In genomic region chr11:836274-836673, GRCh38 we compare ENCODE assay signal across 15 cellular contexts. TPM values are rescaled to one million over a fixed set of nuclear protein-coding genes. Genes with fewer than 3 reads are reported as not detected.
DNase-seq lines count a peak whose midpoint lies in the region; ATAC-seq, FAIRE-seq and TF ChIP-seq lines count a peak whose summit lies in the region.
"Had no signal": no experiment of that assay in that cellular context is flagged by ENCODE, and none has a peak within 500 bp of the region (broad histone marks: within the 10 kb centered on the region; RNA-seq: fewer than 3 reads in every experiment).

No MANE protein-coding gene starts in this region.

- TF ChIP-seq RAD21 in HepG2 (CRISPR knock-in tag; IDR thresholded peaks at IDR 0.05): no peak

- H3K9me3 ChIP-seq in HepG2 (ENCODE audit: low read length) (no peaks in the 10 kb centered on the region), right lobe of liver (no peaks in the 10 kb centered on the region), upper lobe of left lung (no peaks in the 10 kb centered on the region)
- H3K9me3 ChIP-seq: heart left ventricle, neutrophil had no signal

- CTCF ChIA-PET in HepG2 (lab: Yijun Ruan, JAX; ENCODE audit: low intra/inter-chr PET ratio, low total read pairs): no interaction called here

- H3K9ac ChIP-seq in HepG2 (ENCODE audit: insufficient read depth, low read depth, low read length): no peak overlapping the region

- TF ChIP-seq POLR2A in HepG2 (IDR thresholded peaks at IDR 0.05; ENCODE audit: insufficient read depth in 1 of 2, low read depth in 2 of 2, low read length in 2 of 2) (no peak; a peak in 1 of 4 replicates), right lobe of liver (IDR thresholded peaks at IDR 0.05) (no peak), upper lobe of left lung (IDR thresholded peaks at IDR 0.05) (no peak)

- peaks cover 18% of the 10 kb centered on the region; the same call in 1 of the 2 replicates for H4K20me1 ChIP-seq in HepG2 (ENCODE audit: insufficient read depth, low read length)

- ATAC-seq in HepG2 (no peak), right lobe of liver (no peak), upper lobe of left lung (ENCODE audit: low FRiP score in 2 of 2) (no peak), GM21723 (IDR thresholded peaks at IDR 0.05; ENCODE audit: unreplicated experiment) (no peak)
- ATAC-seq: activated naive CD4-positive, alpha-beta T cell treated with anti-CD3 and anti-CD28 coated beads, Interleukin-2, amount 50 U/mL, for 72 hours had no signal

- H3K27me3 ChIP-seq in HepG2 (ENCODE audit: control insufficient read depth in 1 of 2, insufficient read depth in 2 of 2, low read length in 2 of 2) (no peaks in the 10 kb centered on the region), right lobe of liver (no peaks in the 10 kb centered on the region), upper lobe of left lung (no peaks in the 10 kb centered on the region)

- no peak overlapping the region for H3K27ac ChIP-seq in HepG2 (ENCODE audit: extremely low read length, insufficient read depth, low read length)
- H3K27ac ChIP-seq in right lobe of liver: no peak overlapping the region
- H3K27ac ChIP-seq in upper lobe of left lung: peak overlapping the region; percentile 24 to 94 (median 63)
- H3K27ac ChIP-seq: neutrophil had no signal

- peaks cover 26% of the 10 kb centered on the region for H3K79me2 ChIP-seq in HepG2 (ENCODE audit: insufficient read depth, low read length)

- no peak for FAIRE-seq in HepG2 (lab: Jason Lieb, UNC)
- FAIRE-seq: D721Med, TTC549 had no signal

- WGBS in HepG2 (ENCODE audit: low lambda C conversion rate): 100% methylated on average over 6 of the region's 14 CpGs
- WGBS in right lobe of liver (ENCODE audit: insufficient coverage, low coverage, low lambda C conversion rate, missing lambda C conversion rate): no CpG with 5 or more reads among the region's 14 CpGs
- 86% methylated on average over 4 of the region's 14 CpGs; no CpG with 5 or more reads in 1 of the 2 donors for WGBS in upper lobe of left lung, 2 donors

- H2AFZ ChIP-seq in HepG2 (ENCODE audit: low read length): no peak overlapping the region

- no peak for TF ChIP-seq EP300 in HepG2 (IDR thresholded peaks at IDR 0.05; ENCODE audit: low read depth in 2 of 2, low read length in 2 of 2)
- no peak for TF ChIP-seq EP300 in HepG2 (CRISPR knock-in tag; IDR thresholded peaks at IDR 0.05; ENCODE audit: borderline replicate concordance)
- TF ChIP-seq EP300 in upper lobe of left lung (IDR thresholded peaks at IDR 0.05): no peak

- POLR2A ChIA-PET in HepG2 (lab: Yijun Ruan, JAX): interaction anchor here (11.1 to 16.1 kb wide), 2 partner anchors 7 to 17 kb away, joined by 141 to 264 read pairs; partner anchors contain the start of genes CD151, CRACR2B and PNPLA2

- no peak overlapping the region for H3K4me2 ChIP-seq in HepG2 (ENCODE audit: low read depth, low read length)

- H3K36me3 ChIP-seq in HepG2 (replicated peaks in 1 of 2; ENCODE audit: control insufficient read depth in 1 of 2, insufficient read depth in 2 of 2, low read length in 2 of 2) (peaks cover 9 to 36% of the 10 kb centered on the region in 2 experiments), right lobe of liver (peaks cover 0 to 33% (median 21%) of the 10 kb centered on the region in 4 donors), upper lobe of left lung (peaks cover 20 to 52% (median 49%) of the 10 kb centered on the region in 4 donors)

- intact Hi-C loops in HepG2 (cut with micrococcal nuclease; ENCODE audit: unreplicated experiment): no loop called here
- intact Hi-C loops in right lobe of liver (cut with DNase I): no loop called here

- no TSS peak for BruUV-seq in HepG2 (replicated peaks; lab: Mats Ljungman, UMichigan)

- TF ChIP-seq CTCF in HepG2 (CRISPR knock-in tag; IDR thresholded peaks at IDR 0.05) (no peak), right lobe of liver (IDR thresholded peaks at IDR 0.05) (no peak), upper lobe of left lung (IDR thresholded peaks at IDR 0.05) (no peak)

- no peak overlapping the region for H3K4me3 ChIP-seq in HepG2 (replicated peaks in 1 of 3; ENCODE audit: insufficient read depth in 1 of 3, low read depth in 2 of 3, low read length in 3 of 3)
- no peak overlapping the region for H3K4me3 ChIP-seq in right lobe of liver
- H3K4me3 ChIP-seq in upper lobe of left lung: no peak overlapping the region
- H3K4me3 ChIP-seq: heart left ventricle had no signal

- in situ Hi-C loops in HepG2 (cut with HindIII; ENCODE audit: extremely low pct_ligation_motif_present, low pct_unique_long_range_greater_than_20kb): no loop called here

- H3K4me1 ChIP-seq in HepG2 (ENCODE audit: insufficient read depth, low read length) (peaks cover 75% of the 10 kb centered on the region), right lobe of liver (peaks cover 0 to 35% (median 15%) of the 10 kb centered on the region in 4 donors), upper lobe of left lung (peaks cover 50 to 92% (median 60%) of the 10 kb centered on the region in 4 donors)

- DNase-seq in HepG2 (ENCODE audit: low spot score): no peak
- DNase-seq in right lobe of liver: no peak
- peak in 1 of 2 donors; percentile 70 for DNase-seq in upper lobe of left lung
- DNase-seq: C1 segment of cervical spinal cord, endodermal cell, heart left ventricle, immature natural killer cell, NCI-H1436, NCI-H524, SHP77 had no signal

RNA-seq across cellular contexts. Expression of gene CD151, which starts 3.5 kb away (rescaled TPM):
- total RNA-seq in HepG2 (2016; rRNA removed; fragmentation: Illumina TruSeq; extraction: Trizol) (54.0 and 125 TPM in 2 replicates), right lobe of liver (100 to 1,000 TPM in 5 of 6 experiments, 10 to 100 TPM in 1; 70.8 to 156 (median 135) TPM), upper lobe of left lung (100 to 1,000 TPM; 179 to 545 (median 421) TPM)
- total RNA-seq in HepG2 (2016; cell fraction: cytosol; rRNA removed; fragmentation: Illumina TruSeq; extraction: Trizol; ENCODE audit: low read depth): 31.5 and 37.4 TPM in 2 replicates
- total RNA-seq in HepG2 (2016; cell fraction: insoluble cytoplasmic fraction; rRNA removed; fragmentation: Illumina TruSeq; extraction: Trizol): 60.0 and 126 TPM in 2 replicates
- 34.7 and 43.1 TPM in 2 replicates for total RNA-seq in HepG2 (2016; cell fraction: membrane; rRNA removed; fragmentation: Illumina TruSeq; extraction: Trizol)
- 93.4 and 110 TPM in 2 replicates for total RNA-seq in HepG2 (2016; cell fraction: nucleus; rRNA removed; fragmentation: Illumina TruSeq; extraction: Trizol)
- polyA plus RNA-seq in HepG2 (2011; rRNA removed): 197 and 287 TPM in 2 replicates
- polyA plus RNA-seq in HepG2 (2011; cell fraction: cytosol; rRNA removed): 200 and 252 TPM in 2 replicates
- 375 and 396 TPM in 2 replicates for polyA plus RNA-seq in HepG2 (2011; cell fraction: nucleus; rRNA removed)
- 93.8 and 141 TPM in 2 replicates for polyA plus RNA-seq in HepG2 (2012)
- 36.4 and 45.9 TPM in 2 replicates for polyA plus RNA-seq in HepG2 (2016; cell fraction: cytosol; fragmentation: Illumina TruSeq; extraction: Trizol; ENCODE audit: low read depth)
- polyA plus RNA-seq in HepG2 (2016; cell fraction: insoluble cytoplasmic fraction; fragmentation: Illumina TruSeq; extraction: Trizol; ENCODE audit: low read depth): 54.8 and 63.7 TPM in 2 replicates
- 41.9 and 45.5 TPM in 2 replicates for polyA plus RNA-seq in HepG2 (2016; cell fraction: membrane; fragmentation: Illumina TruSeq; extraction: Trizol; ENCODE audit: low read depth)
- polyA plus RNA-seq in HepG2 (2016; cell fraction: nucleus; fragmentation: Illumina TruSeq; extraction: Trizol; ENCODE audit: insufficient read depth, low read depth): 208 and 218 TPM in 2 replicates
- polyA minus RNA-seq in HepG2 (2011; rRNA and poly(A)+ RNA removed; ENCODE audit: low replicate concordance): 312 and 492 TPM in 2 replicates
- polyA minus RNA-seq in HepG2 (2011; cell fraction: cytosol; rRNA and poly(A)+ RNA removed): 90.0 and 90.8 TPM in 2 replicates
- 60.9 and 80.8 TPM in 2 replicates for polyA minus RNA-seq in HepG2 (2011; cell fraction: nucleus; rRNA and poly(A)+ RNA removed)

RNA-seq across cellular contexts. Expression of gene POLR2L, which starts 6.1 kb away (rescaled TPM):
- total RNA-seq in HepG2 (2016; rRNA removed; fragmentation: Illumina TruSeq; extraction: Trizol): 114 and 146 TPM in 2 replicates
- total RNA-seq in HepG2 (2016; cell fraction: cytosol; rRNA removed; fragmentation: Illumina TruSeq; extraction: Trizol; ENCODE audit: low read depth): 37.0 and 48.5 TPM in 2 replicates
- total RNA-seq in HepG2 (2016; cell fraction: insoluble cytoplasmic fraction; rRNA removed; fragmentation: Illumina TruSeq; extraction: Trizol): 113 and 136 TPM in 2 replicates
- 68.6 and 79.8 TPM in 2 replicates for total RNA-seq in HepG2 (2016; cell fraction: membrane; rRNA removed; fragmentation: Illumina TruSeq; extraction: Trizol)
- 34.9 and 39.5 TPM in 2 replicates for total RNA-seq in HepG2 (2016; cell fraction: nucleus; rRNA removed; fragmentation: Illumina TruSeq; extraction: Trizol)
- polyA plus RNA-seq in HepG2 (2011; rRNA removed): 104 and 115 TPM in 2 replicates
- 35.1 and 78.0 TPM in 2 replicates for polyA plus RNA-seq in HepG2 (2011; cell fraction: cytosol; rRNA removed)
- polyA plus RNA-seq in HepG2 (2011; cell fraction: nucleus; rRNA removed): 44.7 and 47.4 TPM in 2 replicates
- 57.4 and 93.8 TPM in 2 replicates for polyA plus RNA-seq in HepG2 (2012)
- 58.6 and 89.5 TPM in 2 replicates for polyA plus RNA-seq in HepG2 (2016; cell fraction: cytosol; fragmentation: Illumina TruSeq; extraction: Trizol; ENCODE audit: low read depth)
- 221 and 225 TPM in 2 replicates for polyA plus RNA-seq in HepG2 (2016; cell fraction: insoluble cytoplasmic fraction; fragmentation: Illumina TruSeq; extraction: Trizol; ENCODE audit: low read depth)
- 90.2 and 102 TPM in 2 replicates for polyA plus RNA-seq in HepG2 (2016; cell fraction: membrane; fragmentation: Illumina TruSeq; extraction: Trizol; ENCODE audit: low read depth)
- 84.0 and 90.2 TPM in 2 replicates for polyA plus RNA-seq in HepG2 (2016; cell fraction: nucleus; fragmentation: Illumina TruSeq; extraction: Trizol; ENCODE audit: insufficient read depth, low read depth)
- polyA minus RNA-seq in HepG2 (2011; rRNA and poly(A)+ RNA removed; ENCODE audit: low replicate concordance): 129 and 143 TPM in 2 replicates
- 35.6 and 37.0 TPM in 2 replicates for polyA minus RNA-seq in HepG2 (2011; cell fraction: cytosol; rRNA and poly(A)+ RNA removed)
- polyA minus RNA-seq in HepG2 (2011; cell fraction: nucleus; rRNA and poly(A)+ RNA removed): 27.3 and 33.1 TPM in 2 replicates
- total RNA-seq in right lobe of liver: 10 to 100 TPM; 34.5 to 88.1 (median 72.9) TPM
- total RNA-seq in upper lobe of left lung: 100 to 1,000 TPM in 3 of 6 donors, 10 to 100 TPM in 3; 34.1 to 168 (median 102) TPM

RNA-seq across cellular contexts. Expression of gene TSPAN4, which starts 6.4 kb away (rescaled TPM):
- total RNA-seq in HepG2 (2016; rRNA removed; fragmentation: Illumina TruSeq; extraction: Trizol) (13.2 and 31.7 TPM in 2 replicates), right lobe of liver (10 to 100 TPM; 14.9 to 80.6 (median 30.5) TPM), upper lobe of left lung (100 to 1,000 TPM in 5 of 6 donors, 10 to 100 TPM in 1; 91.3 to 181 (median 169) TPM)
- 8.9 and 10.0 TPM in 2 replicates for total RNA-seq in HepG2 (2016; cell fraction: cytosol; rRNA removed; fragmentation: Illumina TruSeq; extraction: Trizol; ENCODE audit: low read depth)
- total RNA-seq in HepG2 (2016; cell fraction: insoluble cytoplasmic fraction; rRNA removed; fragmentation: Illumina TruSeq; extraction: Trizol): 12.0 and 31.8 TPM in 2 replicates
- total RNA-seq in HepG2 (2016; cell fraction: membrane; rRNA removed; fragmentation: Illumina TruSeq; extraction: Trizol): 11.0 and 13.5 TPM in 2 replicates
- 26.1 and 32.6 TPM in 2 replicates for total RNA-seq in HepG2 (2016; cell fraction: nucleus; rRNA removed; fragmentation: Illumina TruSeq; extraction: Trizol)
- polyA plus RNA-seq in HepG2 (2011; rRNA removed): 68.3 and 88.5 TPM in 2 replicates
- 60.2 and 113 TPM in 2 replicates for polyA plus RNA-seq in HepG2 (2011; cell fraction: cytosol; rRNA removed)
- 232 and 327 TPM in 2 replicates for polyA plus RNA-seq in HepG2 (2011; cell fraction: nucleus; rRNA removed)
- 22.7 and 28.5 TPM in 2 replicates for polyA plus RNA-seq in HepG2 (2012)
- 10.4 TPM in 2 replicates for polyA plus RNA-seq in HepG2 (2016; cell fraction: cytosol; fragmentation: Illumina TruSeq; extraction: Trizol; ENCODE audit: low read depth)
- 11.8 and 12.7 TPM in 2 replicates for polyA plus RNA-seq in HepG2 (2016; cell fraction: insoluble cytoplasmic fraction; fragmentation: Illumina TruSeq; extraction: Trizol; ENCODE audit: low read depth)
- 8.5 and 12.0 TPM in 2 replicates for polyA plus RNA-seq in HepG2 (2016; cell fraction: membrane; fragmentation: Illumina TruSeq; extraction: Trizol; ENCODE audit: low read depth)
- polyA plus RNA-seq in HepG2 (2016; cell fraction: nucleus; fragmentation: Illumina TruSeq; extraction: Trizol; ENCODE audit: insufficient read depth, low read depth): 59.4 and 62.8 TPM in 2 replicates
- polyA minus RNA-seq in HepG2 (2011; rRNA and poly(A)+ RNA removed; ENCODE audit: low replicate concordance): 59.6 and 124 TPM in 2 replicates
- polyA minus RNA-seq in HepG2 (2011; cell fraction: cytosol; rRNA and poly(A)+ RNA removed): 24.9 and 25.9 TPM in 2 replicates
- polyA minus RNA-seq in HepG2 (2011; cell fraction: nucleus; rRNA and poly(A)+ RNA removed): 16.4 and 16.9 TPM in 2 replicates

RNA-seq across cellular contexts. Expression of gene CRACR2B, which starts 8.6 kb away (rescaled TPM):
- 8.9 and 14.9 TPM in 2 replicates for total RNA-seq in HepG2 (2016; rRNA removed; fragmentation: Illumina TruSeq; extraction: Trizol)
- total RNA-seq in HepG2 (2016; cell fraction: cytosol; rRNA removed; fragmentation: Illumina TruSeq; extraction: Trizol; ENCODE audit: low read depth): 5.5 and 5.9 TPM in 2 replicates
- total RNA-seq in HepG2 (2016; cell fraction: insoluble cytoplasmic fraction; rRNA removed; fragmentation: Illumina TruSeq; extraction: Trizol): 8.5 and 12.6 TPM in 2 replicates
- 6.6 and 10.0 TPM in 2 replicates for total RNA-seq in HepG2 (2016; cell fraction: membrane; rRNA removed; fragmentation: Illumina TruSeq; extraction: Trizol)
- 10.8 and 16.7 TPM in 2 replicates for total RNA-seq in HepG2 (2016; cell fraction: nucleus; rRNA removed; fragmentation: Illumina TruSeq; extraction: Trizol)
- 21.0 and 27.7 TPM in 2 replicates for polyA plus RNA-seq in HepG2 (2011; rRNA removed)
- 9.8 and 16.5 TPM in 2 replicates for polyA plus RNA-seq in HepG2 (2011; cell fraction: cytosol; rRNA removed)
- 278 and 343 TPM in 2 replicates for polyA plus RNA-seq in HepG2 (2011; cell fraction: nucleus; rRNA removed)
- polyA plus RNA-seq in HepG2 (2012): 10.5 and 14.8 TPM in 2 replicates
- 8.3 and 10.9 TPM in 2 replicates for polyA plus RNA-seq in HepG2 (2016; cell fraction: cytosol; fragmentation: Illumina TruSeq; extraction: Trizol; ENCODE audit: low read depth)
- 14.8 and 17.4 TPM in 2 replicates for polyA plus RNA-seq in HepG2 (2016; cell fraction: insoluble cytoplasmic fraction; fragmentation: Illumina TruSeq; extraction: Trizol; ENCODE audit: low read depth)
- 11.2 and 14.5 TPM in 2 replicates for polyA plus RNA-seq in HepG2 (2016; cell fraction: membrane; fragmentation: Illumina TruSeq; extraction: Trizol; ENCODE audit: low read depth)
- 48.6 and 55.2 TPM in 2 replicates for polyA plus RNA-seq in HepG2 (2016; cell fraction: nucleus; fragmentation: Illumina TruSeq; extraction: Trizol; ENCODE audit: insufficient read depth, low read depth)
- 3.4 and 13.9 TPM in 2 replicates for polyA minus RNA-seq in HepG2 (2011; rRNA and poly(A)+ RNA removed; ENCODE audit: low replicate concordance)
- 7.5 and 8.4 TPM in 2 replicates for polyA minus RNA-seq in HepG2 (2011; cell fraction: cytosol; rRNA and poly(A)+ RNA removed)
- 22.7 and 23.2 TPM in 2 replicates for polyA minus RNA-seq in HepG2 (2011; cell fraction: nucleus; rRNA and poly(A)+ RNA removed)
- 1 to 10 TPM; 2.2 to 4.0 (median 3.1) TPM for total RNA-seq in right lobe of liver
- total RNA-seq in upper lobe of left lung: 100 to 1,000 TPM in 1 of 6 donors, 10 to 100 TPM in 5; 29.0 to 157 (median 41.4) TPM

RNA-seq across cellular contexts. Expression of gene PNPLA2, which starts 17.6 kb away (rescaled TPM):
- 4.8 and 10.5 TPM in 2 replicates for total RNA-seq in HepG2 (2016; rRNA removed; fragmentation: Illumina TruSeq; extraction: Trizol)
- total RNA-seq in HepG2 (2016; cell fraction: cytosol; rRNA removed; fragmentation: Illumina TruSeq; extraction: Trizol; ENCODE audit: low read depth): 3.8 and 4.1 TPM in 2 replicates
- total RNA-seq in HepG2 (2016; cell fraction: insoluble cytoplasmic fraction; rRNA removed; fragmentation: Illumina TruSeq; extraction: Trizol): 4.0 and 11.4 TPM in 2 replicates
- total RNA-seq in HepG2 (2016; cell fraction: membrane; rRNA removed; fragmentation: Illumina TruSeq; extraction: Trizol): 4.4 and 5.4 TPM in 2 replicates
- 17.2 and 23.5 TPM in 2 replicates for total RNA-seq in HepG2 (2016; cell fraction: nucleus; rRNA removed; fragmentation: Illumina TruSeq; extraction: Trizol)
- 43.2 and 58.1 TPM in 2 replicates for polyA plus RNA-seq in HepG2 (2011; rRNA removed)
- 7.3 and 12.8 TPM in 2 replicates for polyA plus RNA-seq in HepG2 (2011; cell fraction: cytosol; rRNA removed)
- 830 and 954 TPM in 2 replicates for polyA plus RNA-seq in HepG2 (2011; cell fraction: nucleus; rRNA removed)
- 70.1 and 82.8 TPM in 2 replicates for polyA plus RNA-seq in HepG2 (2012)
- polyA plus RNA-seq in HepG2 (2016; cell fraction: cytosol; fragmentation: Illumina TruSeq; extraction: Trizol; ENCODE audit: low read depth): 4.8 and 6.6 TPM in 2 replicates
- 14.6 and 20.2 TPM in 2 replicates for polyA plus RNA-seq in HepG2 (2016; cell fraction: insoluble cytoplasmic fraction; fragmentation: Illumina TruSeq; extraction: Trizol; ENCODE audit: low read depth)
- polyA plus RNA-seq in HepG2 (2016; cell fraction: membrane; fragmentation: Illumina TruSeq; extraction: Trizol; ENCODE audit: low read depth): 7.5 and 10.2 TPM in 2 replicates
- polyA plus RNA-seq in HepG2 (2016; cell fraction: nucleus; fragmentation: Illumina TruSeq; extraction: Trizol; ENCODE audit: insufficient read depth, low read depth): 77.9 and 79.1 TPM in 2 replicates
- 60.4 and 150 TPM in 2 replicates for polyA minus RNA-seq in HepG2 (2011; rRNA and poly(A)+ RNA removed; ENCODE audit: low replicate concordance)
- 24.0 and 31.5 TPM in 2 replicates for polyA minus RNA-seq in HepG2 (2011; cell fraction: cytosol; rRNA and poly(A)+ RNA removed)
- polyA minus RNA-seq in HepG2 (2011; cell fraction: nucleus; rRNA and poly(A)+ RNA removed): 135 and 151 TPM in 2 replicates
- 10 to 100 TPM; 33.2 to 97.1 (median 69.6) TPM for total RNA-seq in right lobe of liver
- total RNA-seq in upper lobe of left lung: 100 to 1,000 TPM in 4 of 6 donors, 10 to 100 TPM in 2; 74.5 to 303 (median 164) TPM

Comparison
In these comparisons a context has a peak if more than half of its experiments do, and no peak if none do; other contexts are left out.
1. H3K27ac ChIP-seq: peak in upper lobe of left lung (4 of 4); none in HepG2 (single experiment) and right lobe of liver (0 of 3).